In the genomic region with DNA sequence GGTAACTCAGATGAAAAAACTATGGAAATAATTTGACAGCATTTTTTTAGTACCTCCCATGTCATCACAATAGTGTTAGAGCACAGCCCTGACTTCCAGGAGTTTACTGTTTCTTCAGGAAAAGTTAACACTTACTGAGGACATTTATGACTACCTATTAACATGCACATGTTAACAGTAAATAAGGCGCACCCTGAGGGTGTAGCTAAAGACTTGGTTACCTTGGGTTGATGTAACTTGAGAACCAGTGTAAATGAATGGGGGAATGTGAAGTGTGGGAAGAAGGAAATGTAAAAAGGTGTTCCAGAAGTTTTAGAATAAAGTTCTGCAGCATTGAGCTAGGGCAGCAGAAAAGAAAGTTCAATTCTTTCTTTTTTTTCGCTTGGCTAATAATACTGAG, we compare ENCODE assay signal across 26 cellular contexts.
DNase-seq lines count a peak whose midpoint lies in the region; ATAC-seq, FAIRE-seq and TF ChIP-seq lines count a peak whose summit lies in the region.
"Had no signal": no experiment of that assay in that cellular context is flagged by ENCODE, and none has a peak within 500 bp of the region (broad histone marks: within the 10 kb centered on the region; RNA-seq: fewer than 3 reads in every experiment).

No MANE protein-coding gene starts in this region.

- no peak for FAIRE-seq in pancreas (lab: Jason Lieb, UNC)
- FAIRE-seq: A549, D721Med, GM12891, GM18507, H1 had no signal

- H3K4me1 Mint-ChIP-seq in GM23338: peaks cover 22% of the 10 kb centered on the region
- H3K4me1 Mint-ChIP-seq: CD14-positive monocyte; CD8-positive, alpha-beta memory T cell had no signal

- 0 out of 2 replicates have a peak, but pooled peaks cover 3% of the 10 kb centered on the region for H3K9me2 ChIP-seq in GM23338 (ENCODE audit: insufficient read depth)

- no peaks in the 10 kb centered on the region for H3K36me3 Mint-ChIP-seq in GM23338 (ENCODE audit: low read depth)
- H3K36me3 Mint-ChIP-seq: CD14-positive monocyte had no signal

- H3K27me3 Mint-ChIP-seq in GM23338 (ENCODE audit: insufficient read depth, low read depth, poor library complexity): no peaks in the 10 kb centered on the region
- H3K27me3 Mint-ChIP-seq: CD8-positive, alpha-beta memory T cell had no signal

- peak; percentile 73 for ATAC-seq in GM23338
- ATAC-seq in mucosa of descending colon: peak; percentile 65
- ATAC-seq in pancreas: no peak
- ATAC-seq: A549 had no signal

- no peak for TF ChIP-seq EP300 in suprapubic skin (IDR thresholded peaks at IDR 0.05)

- no peak for TF ChIP-seq POLR2A in suprapubic skin (IDR thresholded peaks at IDR 0.05)

- intact Hi-C loops in mucosa of descending colon (cut with DNase I, micrococcal nuclease) (no loop called here), pancreas (cut with DNase I) (no loop called here)

- H3K4me1 ChIP-seq in GM23338 (ENCODE audit: insufficient read depth): peaks cover 10% of the 10 kb centered on the region
- peaks cover 12% of the 10 kb centered on the region for H3K4me1 ChIP-seq in iPS-18a (ENCODE audit: control insufficient read depth, low read depth, low read length)
- H3K4me1 ChIP-seq in mucosa of descending colon (ENCODE audit: low read depth): no peaks in the 10 kb centered on the region
- H3K4me1 ChIP-seq in pancreas: peaks cover 0 to 5% (median 3%) of the 10 kb centered on the region in 3 donors
- H3K4me1 ChIP-seq in suprapubic skin: peaks cover 4% of the 10 kb centered on the region
- H3K4me1 ChIP-seq: A549; BE2C; BLaER1 treated with 17β-estradiol and CSF1 and Interleukin-3, amounts not matched to agents 10 nM and 100 nM had no signal

- no peaks in the 10 kb centered on the region for H3K36me3 ChIP-seq in GM23338 (ENCODE audit: insufficient read depth)
- no peaks in the 10 kb centered on the region for H3K36me3 ChIP-seq in iPS-18a (ENCODE audit: control insufficient read depth, low read depth, low read length)
- no peaks in the 10 kb centered on the region for H3K36me3 ChIP-seq in mucosa of descending colon (ENCODE audit: low read depth)
- no peaks in the 10 kb centered on the region for H3K36me3 ChIP-seq in pancreas
- no peaks in the 10 kb centered on the region for H3K36me3 ChIP-seq in suprapubic skin
- H3K36me3 ChIP-seq: BE2C; BLaER1 treated with 17β-estradiol and CSF1 and Interleukin-3, amounts not matched to agents 10 nM and 100 nM had no signal

- H3K4me2 ChIP-seq in GM23338: peak overlapping the region; percentile 23
- H3K4me2 ChIP-seq: A549; BLaER1 treated with 17β-estradiol and CSF1 and Interleukin-3, amounts not matched to agents 10 nM and 100 nM had no signal

- H3K4me3 ChIP-seq in GM23338 (no peak overlapping the region), iPS-18a (ENCODE audit: low read length) (peak overlapping the region; percentile 19), mucosa of descending colon (no peak overlapping the region), pancreas (no peak overlapping the region), suprapubic skin (no peak overlapping the region)
- H3K4me3 ChIP-seq: A549; BLaER1 treated with 17β-estradiol and CSF1 and Interleukin-3, amounts not matched to agents 10 nM and 100 nM had no signal

- DNase-seq in GM23338 (ENCODE audit: low spot score) (peak; percentile 32), mucosa of descending colon (no peak), OCI-M1 (lab: John Stamatoyannopoulos, UW) (no peak), pancreas (no peak), T1000 (lab: John Stamatoyannopoulos, UW) (no peak), suprapubic skin (ENCODE audit: low spot score in 2 of 2) (no peak)
- DNase-seq: 8988T; ACHN; AML-193; BE2C; CD4-positive, alpha-beta T cell; CD8-positive, alpha-beta memory T cell; DMS 273 treated with DMSO at 0.1 percent for 48 hours; DMS79; EL; GF-D8; H7; HCEC 1CT had no signal

- H3K9me3 ChIP-seq in iPS-18a (ENCODE audit: control insufficient read depth, low read depth, low read length) (no peaks in the 10 kb centered on the region), mucosa of descending colon (no peaks in the 10 kb centered on the region), pancreas (no peaks in the 10 kb centered on the region), suprapubic skin (no peaks in the 10 kb centered on the region)
- H3K9me3 ChIP-seq: A549; BE2C; BLaER1 treated with 17β-estradiol and CSF1 and Interleukin-3, amounts not matched to agents 10 nM and 100 nM had no signal

- no peaks in the 10 kb centered on the region for H3F3A ChIP-seq in GM23338 (replicated peaks; ENCODE audit: low read depth)

- H2AFZ ChIP-seq in GM23338: no peak overlapping the region

- no peak overlapping the region for H3K9ac ChIP-seq in iPS-18a (ENCODE audit: low read length)
- H3K9ac ChIP-seq: BLaER1 treated with 17β-estradiol and CSF1 and Interleukin-3, amounts not matched to agents 10 nM and 100 nM had no signal

- no peak overlapping the region for H3K4me3 Mint-ChIP-seq in GM23338
- H3K4me3 Mint-ChIP-seq: CD14-positive monocyte; CD4-positive, alpha-beta T cell; CD8-positive, alpha-beta memory T cell had no signal

- 84 to 92% methylated on average over 2 of the region's 2 CpGs for WGBS in pancreas, 2 donors
- 97% methylated on average over 2 of the region's 2 CpGs for WGBS in suprapubic skin

- H3K9me3 Mint-ChIP-seq in GM23338: no peaks in the 10 kb centered on the region
- H3K9me3 Mint-ChIP-seq: CD4-positive, alpha-beta T cell had no signal

- H4K20me1 ChIP-seq in GM23338 (replicated peaks; ENCODE audit: insufficient read depth): no peaks in the 10 kb centered on the region
- H4K20me1 ChIP-seq: BLaER1 treated with 17β-estradiol and CSF1 and Interleukin-3, amounts not matched to agents 10 nM and 100 nM had no signal

- TF ChIP-seq CTCF in GM23338 (conservative IDR thresholded peaks at IDR 0.05; ENCODE audit: low read depth in 2 of 2): no peak
- no peak for TF ChIP-seq CTCF in mucosa of descending colon (IDR thresholded peaks at IDR 0.05)
- TF ChIP-seq CTCF in pancreas (IDR thresholded peaks at IDR 0.05): no peak
- no peak for TF ChIP-seq CTCF in suprapubic skin (IDR thresholded peaks at IDR 0.05)

- H3K27ac ChIP-seq in GM23338 (ENCODE audit: low read depth) (no peak overlapping the region), iPS-18a (ENCODE audit: low read length) (no peak overlapping the region), pancreas (no peak overlapping the region), suprapubic skin (no peak overlapping the region)
- H3K27ac ChIP-seq: A549; BLaER1 treated with 17β-estradiol and CSF1 and Interleukin-3, amounts not matched to agents 10 nM and 100 nM had no signal

- no peak overlapping the region for H3K27ac Mint-ChIP-seq in GM23338
- H3K27ac Mint-ChIP-seq: CD14-positive monocyte; CD4-positive, alpha-beta T cell; CD8-positive, alpha-beta memory T cell had no signal

- H3K27me3 ChIP-seq in GM23338 (ENCODE audit: insufficient read depth): no peaks in the 10 kb centered on the region
- no peaks in the 10 kb centered on the region for H3K27me3 ChIP-seq in iPS-18a (ENCODE audit: control insufficient read depth, insufficient read depth, low read length)
- no peaks in the 10 kb centered on the region for H3K27me3 ChIP-seq in pancreas
- no peaks in the 10 kb centered on the region for H3K27me3 ChIP-seq in suprapubic skin
- H3K27me3 ChIP-seq: BE2C; BLaER1 treated with 17β-estradiol and CSF1 and Interleukin-3, amounts not matched to agents 10 nM and 100 nM had no signal

- no peaks in the 10 kb centered on the region for H3K79me2 ChIP-seq in GM23338 (replicated peaks; ENCODE audit: insufficient read depth)

TF ChIP-seq in GM23338, 12 proteins besides CTCF, POLR2A, EP300 and RAD21 (continues in another document):
- TF ChIP-seq POLR2AphosphoS5 (IDR thresholded peaks at IDR 0.05; ENCODE audit: low read depth): no peak

Comparison
In these comparisons a context has a peak if more than half of its experiments do, and no peak if none do; other contexts are left out.
1. ATAC-seq: peak in GM23338 (single experiment) and mucosa of descending colon (single experiment); none in pancreas (0 of 4).